ENCODE assay signal across 10 cellular contexts in genomic region chr3:51670053-51670666, GRCh38. TPM values are rescaled to one million over a fixed set of nuclear protein-coding genes. Genes with fewer than 3 reads are reported as not detected.
DNase-seq lines count a peak whose midpoint lies in the region; ATAC-seq and TF ChIP-seq lines count a peak whose summit lies in the region.
"Had no signal": no experiment of that assay in that cellular context is flagged by ENCODE, and none has a peak within 500 bp of the region (broad histone marks: within the 10 kb centered on the region; RNA-seq: fewer than 3 reads in every experiment).

No MANE protein-coding gene starts in this region.

- no peaks in the 10 kb centered on the region for H3K9me3 ChIP-seq in CD4-positive, alpha-beta T cell (ENCODE audit: control insufficient read depth, low read length)
- H3K9me3 ChIP-seq in mammary epithelial cell (replicated peaks; ENCODE audit: insufficient read depth, low read length) (no peaks in the 10 kb centered on the region), neural cell (ENCODE audit: low read length) (no peaks in the 10 kb centered on the region)
- H3K9me3 ChIP-seq: mucosa of descending colon had no signal

- H4K20me1 ChIP-seq in mammary epithelial cell (ENCODE audit: insufficient read depth, low read length), result no peaks in the 10 kb centered on the region
- no peaks in the 10 kb centered on the region for H4K20me1 ChIP-seq in neural cell (ENCODE audit: insufficient read depth)

- H3K27ac ChIP-seq in CD4-positive, alpha-beta T cell (ENCODE audit: low read depth, low read length), result peak overlapping the region; percentile 83
- H3K27ac ChIP-seq in mammary epithelial cell (ENCODE audit: insufficient read depth, low read depth, low read length), result peak overlapping the region; percentile 75
- no peak overlapping the region for H3K27ac ChIP-seq in neural cell (ENCODE audit: low read length)

- H3K4me3 ChIP-seq in LNCaP clone FGC (ENCODE audit: low read depth, low read length), result peak overlapping the region; percentile 90
- H3K4me3 ChIP-seq in mammary epithelial cell (replicated peaks in 1 of 3; ENCODE audit: insufficient read depth in 1 of 3, low read depth in 2 of 3, low read length in 3 of 3), result peak overlapping the region; percentile 40 to 79 (median 79)
- H3K4me3 ChIP-seq in neural cell (ENCODE audit: low read length), result peak overlapping the region; percentile 97

- H3K4me3 Mint-ChIP-seq in CD4-positive, alpha-beta T cell, result peak overlapping the region; percentile 94

- no peaks in the 10 kb centered on the region for H3K9me3 Mint-ChIP-seq in CD4-positive, alpha-beta T cell

- peak overlapping the region; percentile 67 for H3K9ac ChIP-seq in mammary epithelial cell (ENCODE audit: insufficient read depth, low read length)
- H3K9ac ChIP-seq in neural cell (ENCODE audit: low read length), result no peak overlapping the region

- TF ChIP-seq CTCF in CD4-positive, alpha-beta T cell (IDR thresholded peaks at IDR 0.05), result no peak
- TF ChIP-seq CTCF in LNCaP clone FGC (IDR thresholded peaks at IDR 0.05; ENCODE audit: control insufficient read depth, extremely low read depth, insufficient read depth), result no peak
- no peak for TF ChIP-seq CTCF in mammary epithelial cell (conservative IDR thresholded peaks at IDR 0.05 in 1 of 2, IDR thresholded peaks at IDR 0.05 in 1 of 2; ENCODE audit: extremely low read depth in 1 of 2, insufficient read depth in 1 of 2, low read depth in 1 of 2, low read length in 2 of 2)
- no peak for TF ChIP-seq CTCF in neural cell (IDR thresholded peaks at IDR 0.05; ENCODE audit: poor library complexity, severe bottlenecking)
- no peak for TF ChIP-seq CTCF in GM13976 (IDR thresholded peaks at IDR 0.05; ENCODE audit: borderline replicate concordance, control extremely low read depth, extremely low read depth, insufficient read depth, missing control alignments)

- H3K9me2 ChIP-seq in neural cell (ENCODE audit: insufficient read depth, low read length), result no peaks in the 10 kb centered on the region

- no peak for TF ChIP-seq EP300 in neural cell (conservative IDR thresholded peaks at IDR 0.05; ENCODE audit: poor library complexity, severe bottlenecking)

- H3K27me3 Mint-ChIP-seq in CD4-positive, alpha-beta T cell, result no peaks in the 10 kb centered on the region

- peak; percentile 11 for ATAC-seq in CD4-positive, alpha-beta T cell (ENCODE audit: poor library complexity)

- H2AFZ ChIP-seq in mammary epithelial cell (ENCODE audit: low read depth, low read length), result peak overlapping the region; percentile 89
- H2AFZ ChIP-seq in neural cell (ENCODE audit: low read depth, low read length), result no peak overlapping the region

- intact Hi-C loops in CD4-positive, alpha-beta T cell (cut with DNase I, micrococcal nuclease), result loop anchor here (5.0 kb wide), 4 partner anchors 283 to 1303 kb away; partner anchors contain the start of genes C3orf18 (in 1 of the 2), DUSP7 (in 1 of the 2), HEMK1 (in 1 of the 2) and MANF (in 1 of the 2)
- intact Hi-C loops in mammary epithelial cell (cut with micrococcal nuclease), result loop anchor here (10.0 kb wide), 1 partner anchor 1055 kb away; the partner anchor contains the start of genes CISH and MAPKAPK3

- H3K36me3 ChIP-seq in mammary epithelial cell (ENCODE audit: insufficient read depth, low read length) (no peaks in the 10 kb centered on the region), neural cell (ENCODE audit: insufficient read depth, low read length) (no peaks in the 10 kb centered on the region)

- no peaks in the 10 kb centered on the region for H3K27me3 ChIP-seq in CD4-positive, alpha-beta T cell (ENCODE audit: control insufficient read depth, insufficient read depth, low read length)
- H3K27me3 ChIP-seq in mammary epithelial cell (ENCODE audit: insufficient read depth, low read length) (no peaks in the 10 kb centered on the region), neural cell (ENCODE audit: insufficient read depth, low read depth, low read length) (no peaks in the 10 kb centered on the region)

- H3K4me1 Mint-ChIP-seq in CD4-positive, alpha-beta T cell (ENCODE audit: low read depth), result peaks cover 78% of the 10 kb centered on the region

- POLR2A ChIA-PET in CD4-positive, alpha-beta T cell (lab: Charles Lee), result interaction anchor here (1.5 to 8.2 kb wide), 5 partner anchors 9 to 285 kb away, joined by 5 to 121 read pairs (median 16); partner anchors contain the start of genes DCAF1 and MANF

- peaks cover 29% of the 10 kb centered on the region for H3K36me3 Mint-ChIP-seq in CD4-positive, alpha-beta T cell (ENCODE audit: low read depth)

- TF ChIP-seq RAD21 in neural cell (conservative IDR thresholded peaks at IDR 0.05), result no peak

- CTCF ChIA-PET in CD4-positive, alpha-beta T cell (lab: Charles Lee), result interaction anchor here (0.8 to 7.5 kb wide), 6 partner anchors 11 to 1054 kb away, joined by 3 to 113 read pairs (median 8); partner anchors contain the start of gene DCAF1
- CTCF ChIA-PET in mammary epithelial cell (lab: Charles Lee; ENCODE audit: low non-redundant PET), result interaction anchor here (0.7 to 2.3 kb wide), 5 partner anchors 12 to 170 kb away, joined by 3 to 30 read pairs (median 10); partner anchors contain the start of gene DCAF1

- H3F3A ChIP-seq in neural cell (ENCODE audit: insufficient read depth, low read length, poor library complexity, severe bottlenecking), result no peaks in the 10 kb centered on the region

- H3K4me1 ChIP-seq in mammary epithelial cell (ENCODE audit: insufficient read depth, low read length), result peaks cover 52% of the 10 kb centered on the region

- in situ Hi-C loops in mammary epithelial cell (cut with MboI; ENCODE audit: low sequenced_read_pairs in 2 of 2) (no loop called here), GM13976 (cut with MboI; ENCODE audit: low sequenced_read_pairs, unreplicated experiment) (no loop called here)

- peak overlapping the region; percentile 97 for H3K4me2 ChIP-seq in mammary epithelial cell (ENCODE audit: insufficient read depth, low read depth, low read length)
- H3K4me2 ChIP-seq in neural cell (ENCODE audit: low read length), result no peak overlapping the region

- 43% methylated on average over 10 of the region's 11 CpGs for WGBS in mammary epithelial cell (ENCODE audit: low coverage, missing lambda C conversion rate)

- no TSS peak for BruUV-seq in mammary epithelial cell (replicated peaks; lab: Mats Ljungman, UMichigan)

- dilution Hi-C loops in mammary epithelial cell (cut with HindIII; ENCODE audit: low sequenced_read_pairs), result no loop called here

- peak overlapping the region; percentile 97 for H3K27ac Mint-ChIP-seq in CD4-positive, alpha-beta T cell

- DNase-seq in CD4-positive, alpha-beta T cell, result peak in 3 of 10 experiments; percentile 22 to 38 (median 28)
- DNase-seq in LNCaP clone FGC (ENCODE audit: low read depth) (no peak), mammary epithelial cell (peak; percentile 63), GM13976 (ENCODE audit: low spot score) (no peak), ureter (ENCODE audit: low spot score) (no peak), C1 segment of cervical spinal cord (lab: John Stamatoyannopoulos, UW) (no peak), amygdala (lab: John Stamatoyannopoulos, UW) (no peak)

- H3K79me2 ChIP-seq in mammary epithelial cell (ENCODE audit: insufficient read depth, low read length) (peaks cover 17% of the 10 kb centered on the region), neural cell (replicated peaks; ENCODE audit: insufficient read depth, low read length) (no peaks in the 10 kb centered on the region)

TF ChIP-seq in neural cell, 6 proteins besides CTCF, POLR2A, EP300 and RAD21:
- TF ChIP-seq POLR2AphosphoS5 (IDR thresholded peaks at IDR 0.05), result no peak
- no peak for TF ChIP-seq TAF1 (IDR thresholded peaks at IDR 0.05; ENCODE audit: low read depth)
- TF ChIP-seq REST (IDR thresholded peaks at IDR 0.05; ENCODE audit: borderline replicate concordance), result no peak
- no peak for TF ChIP-seq SMC3 (conservative IDR thresholded peaks at IDR 0.05; ENCODE audit: poor library complexity)
- no peak for TF ChIP-seq MXI1 (conservative IDR thresholded peaks at IDR 0.05; ENCODE audit: poor library complexity, severe bottlenecking)
- TF ChIP-seq EZH2 (IDR thresholded peaks at IDR 0.05; ENCODE audit: borderline replicate concordance, insufficient read depth, low read length, poor library complexity, severe bottlenecking), result no peak

RNA-seq across cellular contexts. Expression of gene TEX264, which starts 0.9 kb away (rescaled TPM):
- 10 to 100 TPM; 24.9 to 25.9 TPM for total RNA-seq in CD4-positive, alpha-beta T cell
- total RNA-seq in mammary epithelial cell, result 10 to 100 TPM; 36.0 to 49.7 TPM
- polyA plus RNA-seq in mammary epithelial cell, result 69.5 TPM
- polyA minus RNA-seq in mammary epithelial cell, result 35.8 TPM
- 33.0 and 35.4 TPM in 2 replicates for polyA plus RNA-seq in neural cell
- polyA minus RNA-seq in neural cell, result 16.0 and 18.5 TPM in 2 replicates
- total RNA-seq in ureter, result 52.7 TPM

RNA-seq across cellular contexts. Expression of gene GRM2, which starts 36.7 kb away (rescaled TPM):
- 1 to 10 TPM; 4.1 to 4.2 TPM for total RNA-seq in CD4-positive, alpha-beta T cell
- under 1 TPM; under 0.01 to 0.12 TPM for total RNA-seq in mammary epithelial cell
- polyA plus RNA-seq in mammary epithelial cell, result 0.09 TPM
- polyA minus RNA-seq in mammary epithelial cell, result not detected
- polyA plus RNA-seq in neural cell, result 9.1 and 11.6 TPM in 2 replicates
- polyA minus RNA-seq in neural cell, result 7.5 and 9.0 TPM in 2 replicates
- total RNA-seq in ureter, result 0.23 TPM
- total RNA-seq: LHCN-M2 had no signal
